ENCODE assay signal across 19 cellular contexts in the genomic region with DNA sequence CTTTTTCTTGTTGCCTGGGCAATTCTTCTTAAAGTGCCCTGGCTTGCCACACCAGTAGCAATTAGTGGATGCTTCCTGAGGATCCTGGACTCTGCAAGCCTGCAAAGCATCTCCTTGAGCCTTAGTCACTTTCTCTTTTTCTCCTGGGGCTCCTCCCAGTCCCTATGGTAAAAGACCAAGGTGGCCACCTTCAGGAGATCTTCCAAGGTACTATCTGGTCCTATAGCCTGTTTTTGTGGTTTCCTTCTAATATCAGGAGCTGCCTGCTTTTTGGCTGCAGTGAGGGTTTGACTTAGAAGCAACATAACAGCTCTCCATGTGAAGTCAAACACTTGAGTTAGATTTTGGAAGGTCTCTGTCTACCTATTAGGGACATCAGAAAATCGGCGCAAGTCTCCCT.
"Had no signal": no experiment of that assay in that cellular context is flagged by ENCODE, and none has a peak within 500 bp of the region (broad histone marks: within the 10 kb centered on the region; RNA-seq: fewer than 3 reads in every experiment).

No MANE protein-coding gene starts in this region.

- H3K36me3 ChIP-seq: breast epithelium, vagina had no signal

- H3K9me3 ChIP-seq: breast epithelium, SK-N-SH, tibial artery, vagina had no signal

- DNase-seq: activated CD4-positive, alpha-beta T cell treated with anti-CD3 and anti-CD28 coated beads for 4 hours; activated naive CD4-positive, alpha-beta T cell treated with anti-CD3 and anti-CD28 coated beads for 36 hours; activated naive CD8-positive, alpha-beta T cell treated with anti-CD3 and anti-CD28 coated beads, Interleukin-2, amount 50 U/mL, for 24 hours; activated T-cell treated with anti-CD3 and anti-CD28 coated beads for 4 hours; aorta; dermis blood vessel endothelial cell; effector memory CD8-positive, alpha-beta T cell; hippocampal formation; kidney; retina; SK-N-SH; stimulated activated CD4-positive, alpha-beta T cell treated with anti-CD3 and anti-CD28 coated beads, Interleukin-2, amount 100 ng/mL, for 48 hours; stimulated activated naive B cell treated with anti-CD40 and anti-IgM and Interleukin-4, amounts not matched to agents 10 μg/mL and 1 μg/mL and 100 μg/mL, for 72 hours; T-cell; T-helper 9 cell; tibial artery had no signal

- H3K27ac ChIP-seq: breast epithelium had no signal

- H3K4me3 ChIP-seq: breast epithelium, tibial artery, vagina had no signal

- H3K4me3 Mint-ChIP-seq: activated naive CD4-positive, alpha-beta T cell treated with anti-CD3 and anti-CD28 coated beads for 36 hours; activated naive CD8-positive, alpha-beta T cell treated with anti-CD3 and anti-CD28 coated beads, Interleukin-2, amount 50 U/mL, for 24 hours; activated T-helper 17 cell treated with anti-CD3 and anti-CD28 coated beads, Interleukin-2, amount 50 U/mL, for 72 hours; effector memory CD8-positive, alpha-beta T cell; stimulated activated naive B cell treated with anti-CD40 and anti-IgM and Interleukin-4, amounts not matched to agents 10 μg/mL and 1 μg/mL and 100 μg/mL, for 72 hours; T-cell had no signal

- H3K27me3 Mint-ChIP-seq: activated naive CD8-positive, alpha-beta T cell treated with anti-CD3 and anti-CD28 coated beads, Interleukin-2, amount 50 U/mL, for 24 hours; activated T-helper 17 cell treated with anti-CD3 and anti-CD28 coated beads, Interleukin-2, amount 50 U/mL, for 72 hours; effector memory CD8-positive, alpha-beta T cell; stimulated activated naive B cell treated with anti-CD40 and anti-IgM and Interleukin-4, amounts not matched to agents 10 μg/mL and 1 μg/mL and 100 μg/mL, for 72 hours had no signal

- H3K27ac Mint-ChIP-seq: activated naive CD4-positive, alpha-beta T cell treated with anti-CD3 and anti-CD28 coated beads for 36 hours; activated naive CD8-positive, alpha-beta T cell treated with anti-CD3 and anti-CD28 coated beads, Interleukin-2, amount 50 U/mL, for 24 hours; activated T-helper 17 cell treated with anti-CD3 and anti-CD28 coated beads, Interleukin-2, amount 50 U/mL, for 72 hours; effector memory CD8-positive, alpha-beta T cell; stimulated activated naive B cell treated with anti-CD40 and anti-IgM and Interleukin-4, amounts not matched to agents 10 μg/mL and 1 μg/mL and 100 μg/mL, for 72 hours; T-cell had no signal

- H3K27me3 ChIP-seq: breast epithelium, tibial artery, vagina had no signal

- H3K9me3 Mint-ChIP-seq: activated naive CD4-positive, alpha-beta T cell treated with anti-CD3 and anti-CD28 coated beads for 36 hours; activated naive CD8-positive, alpha-beta T cell treated with anti-CD3 and anti-CD28 coated beads, Interleukin-2, amount 50 U/mL, for 24 hours; activated T-helper 17 cell treated with anti-CD3 and anti-CD28 coated beads, Interleukin-2, amount 50 U/mL, for 72 hours; effector memory CD8-positive, alpha-beta T cell; stimulated activated naive B cell treated with anti-CD40 and anti-IgM and Interleukin-4, amounts not matched to agents 10 μg/mL and 1 μg/mL and 100 μg/mL, for 72 hours; T-cell had no signal

- ATAC-seq: activated naive CD8-positive, alpha-beta T cell treated with anti-CD3 and anti-CD28 coated beads, Interleukin-2, amount 50 U/mL, for 24 hours; activated T-helper 17 cell treated with anti-CD3 and anti-CD28 coated beads, Interleukin-2, amount 50 U/mL, for 72 hours; effector memory CD8-positive, alpha-beta T cell; stimulated activated naive B cell treated with anti-CD40 and anti-IgM and Interleukin-4, amounts not matched to agents 10 μg/mL and 1 μg/mL and 100 μg/mL, for 72 hours; T-cell had no signal

- H3K4me1 Mint-ChIP-seq: activated T-helper 17 cell treated with anti-CD3 and anti-CD28 coated beads, Interleukin-2, amount 50 U/mL, for 72 hours had no signal
